In the genomic region with DNA sequence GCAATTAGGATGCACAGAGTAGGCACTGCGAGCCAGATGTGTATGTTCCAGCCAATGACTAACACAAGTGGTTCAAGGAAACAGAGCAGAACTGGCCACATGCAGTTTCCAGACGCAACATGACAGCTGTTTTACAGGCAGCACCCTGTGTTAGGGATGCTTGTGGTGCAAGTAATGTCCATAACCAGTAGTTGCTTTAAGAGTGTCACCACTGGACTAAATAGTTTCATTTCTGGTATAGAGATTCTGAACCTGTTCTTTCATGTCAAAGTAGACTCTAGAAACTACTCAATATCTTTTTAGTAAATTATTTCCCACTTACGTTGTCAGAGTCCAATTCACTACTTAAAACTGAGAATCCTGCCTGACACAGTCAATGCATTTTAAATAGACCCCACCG, we compare ENCODE assay signal across 23 cellular contexts.
DNase-seq lines count a peak whose midpoint lies in the region; ATAC-seq and TF ChIP-seq lines count a peak whose summit lies in the region.
"Had no signal": no experiment of that assay in that cellular context is flagged by ENCODE, and none has a peak within 500 bp of the region (broad histone marks: within the 10 kb centered on the region; RNA-seq: fewer than 3 reads in every experiment).

No MANE protein-coding gene starts in this region.

- no peak for TF ChIP-seq CTCF in fibroblast of mammary gland (conservative IDR thresholded peaks at IDR 0.05; ENCODE audit: control insufficient read depth, insufficient read depth, low read depth, low read length)

- ATAC-seq in GM19025 (IDR thresholded peaks at IDR 0.05; ENCODE audit: low read depth, unreplicated experiment) (peak; percentile 70), HG03354 (IDR thresholded peaks at IDR 0.05; ENCODE audit: poor library complexity, severe bottlenecking, unreplicated experiment) (peak; percentile 49), HG02981 (IDR thresholded peaks at IDR 0.05; ENCODE audit: unreplicated experiment) (no peak)
- ATAC-seq: HepG2, K562, SK-N-SH treated with all-trans-retinoic acid at 6 μM for 48 hours had no signal

- peak; percentile 44 for DNase-seq in fibroblast of mammary gland (ENCODE audit: low read depth)
- no peak for DNase-seq in activated CD8-positive, alpha-beta memory T cell treated with anti-CD3 and anti-CD28 coated beads, Interleukin-2, amount 50 U/mL, for 48 hours
- no peak for DNase-seq in NCI-H146 treated with DMSO at 0.1 percent for 48 hours (lab: John Stamatoyannopoulos, UW; ENCODE audit: unreplicated experiment)
- no peak for DNase-seq in GM19240 (ENCODE audit: insufficient read length, low spot score)
- DNase-seq: CD4-positive, alpha-beta T cell; COR-L47; DND-41; MM.1S; NCI-H1092; NCI-H1436 treated with DMSO at 0.1 percent for 48 hours; NCI-H2029 treated with DMSO at 0.1 percent for 48 hours; NCI-H226; NCI-H524; NCI-H82; Peyer's patch had no signal

- H3K4me3 ChIP-seq in fibroblast of mammary gland (ENCODE audit: control insufficient read depth, low read depth, low read length), result no peak overlapping the region
- H3K4me3 ChIP-seq: BLaER1, HAP-1, K562, Peyer's patch had no signal
